ENCODE assay signal across 17 cellular contexts in genomic region chr9:113186241-113186755, GRCh38.
"Had no signal": no experiment of that assay in that cellular context is flagged by ENCODE, and none has a peak within 500 bp of the region (broad histone marks: within the 10 kb centered on the region; RNA-seq: fewer than 3 reads in every experiment).

No MANE protein-coding gene starts in this region.

- H3K4me3 ChIP-seq: pancreas, thyroid gland had no signal

- DNase-seq: activated CD4-positive, CD25-positive, alpha-beta regulatory T cell treated with anti-CD3 and anti-CD28 coated beads, Interleukin-2, amount 50 U/mL, for 72 hours; activated effector memory CD4-positive, alpha-beta T cell treated with Interleukin-2 at 50 U/mL for 16 hours; activated T-cell treated with anti-CD3 and anti-CD28 coated beads for 4 hours; brain microvascular endothelial cell; cerebellar nuclear complex; dermis blood vessel endothelial cell; effector memory CD8-positive, alpha-beta T cell; foreskin melanocyte; nephron progenitor cell; pancreas; SIG-M5; stimulated activated CD4-positive, alpha-beta T cell treated with anti-CD3 and anti-CD28 coated beads, Interleukin-12 subunit alpha, Interleukin-12 subunit beta, amount 100 ng/mL, for 4 hours; stimulated activated CD4-positive, alpha-beta T cell treated with anti-CD3 and anti-CD28 coated beads, Interleukin-2, amount 100 ng/mL, for 24 hours; thyroid gland had no signal

- H3K27me3 ChIP-seq: brain microvascular endothelial cell, pancreas, thyroid gland had no signal

- H3K27ac Mint-ChIP-seq: mesothelial cell of epicardium; nephron progenitor cell; stimulated activated memory B cell treated with anti-CD40 and anti-IgM and Interleukin-4, amounts not matched to agents 10 μg/mL and 1 μg/mL and 100 μg/mL, for 72 hours had no signal

- H3K9me3 Mint-ChIP-seq: activated naive CD4-positive, alpha-beta T cell treated with anti-CD3 and anti-CD28 coated beads, Interleukin-2, amount 50 U/mL, for 72 hours; effector memory CD8-positive, alpha-beta T cell; mesothelial cell of epicardium; nephron progenitor cell; stimulated activated memory B cell treated with anti-CD40 and anti-IgM and Interleukin-4, amounts not matched to agents 10 μg/mL and 1 μg/mL and 100 μg/mL, for 72 hours had no signal

- H3K27me3 Mint-ChIP-seq: effector memory CD8-positive, alpha-beta T cell; stimulated activated memory B cell treated with anti-CD40 and anti-IgM and Interleukin-4, amounts not matched to agents 10 μg/mL and 1 μg/mL and 100 μg/mL, for 72 hours had no signal

- H3K4me3 Mint-ChIP-seq: effector memory CD8-positive, alpha-beta T cell; mesothelial cell of epicardium; nephron progenitor cell; stimulated activated memory B cell treated with anti-CD40 and anti-IgM and Interleukin-4, amounts not matched to agents 10 μg/mL and 1 μg/mL and 100 μg/mL, for 72 hours had no signal

- H3K4me1 Mint-ChIP-seq: mesothelial cell of epicardium; nephron progenitor cell; stimulated activated memory B cell treated with anti-CD40 and anti-IgM and Interleukin-4, amounts not matched to agents 10 μg/mL and 1 μg/mL and 100 μg/mL, for 72 hours had no signal

- H3K4me1 ChIP-seq: pancreas, thyroid gland had no signal

- H3K9me3 ChIP-seq: pancreas, thyroid gland had no signal

- ATAC-seq: activated naive CD4-positive, alpha-beta T cell treated with anti-CD3 and anti-CD28 coated beads, Interleukin-2, amount 50 U/mL, for 72 hours; effector memory CD8-positive, alpha-beta T cell; pancreas; stimulated activated memory B cell treated with anti-CD40 and anti-IgM and Interleukin-4, amounts not matched to agents 10 μg/mL and 1 μg/mL and 100 μg/mL, for 72 hours had no signal

- H3K27ac ChIP-seq: brain microvascular endothelial cell, pancreas, thyroid gland had no signal
